10 cellular contexts compared by ENCODE assay signal in genomic region chr15:28989239-28989830, GRCh38.
DNase-seq lines count a peak whose midpoint lies in the region; ATAC-seq and TF ChIP-seq lines count a peak whose summit lies in the region.
"Had no signal": no experiment of that assay in that cellular context is flagged by ENCODE, and none has a peak within 500 bp of the region (broad histone marks: within the 10 kb centered on the region; RNA-seq: fewer than 3 reads in every experiment).

No MANE protein-coding gene starts in this region.

- H3K9me3 Mint-ChIP-seq in activated T-cell treated with anti-CD3 and anti-CD28 coated beads, Interleukin-2, amount 50 U/mL, for 4 hours = peaks cover 4% of the 10 kb centered on the region
- no peaks in the 10 kb centered on the region for H3K9me3 Mint-ChIP-seq in type B pancreatic cell

- H3K36me3 Mint-ChIP-seq in activated T-cell treated with anti-CD3 and anti-CD28 coated beads, Interleukin-2, amount 50 U/mL, for 4 hours (ENCODE audit: insufficient read depth) = no peaks in the 10 kb centered on the region
- H3K36me3 Mint-ChIP-seq in type B pancreatic cell = no peaks in the 10 kb centered on the region

- TF ChIP-seq CTCF in epithelial cell of esophagus (IDR thresholded peaks at IDR 0.05; ENCODE audit: insufficient read depth, low read depth, low read length, missing control alignments) = peak; percentile 9
- no peak for TF ChIP-seq CTCF in type B pancreatic cell (conservative IDR thresholded peaks at IDR 0.05)

- ATAC-seq in activated T-cell treated with anti-CD3 and anti-CD28 coated beads, Interleukin-2, amount 50 U/mL, for 4 hours = peak; percentile 17 to 42
- peak; percentile 66 for ATAC-seq in stimulated activated naive CD8-positive, alpha-beta T cell treated with anti-CD3 and anti-CD28 coated beads, Interleukin-15, Interleukin-2, amounts not matched to agents 100 U/mL and 50 U/mL, for 24 hours
- no peak for ATAC-seq in GM21619 (IDR thresholded peaks at IDR 0.05; ENCODE audit: unreplicated experiment)
- ATAC-seq: psoas muscle had no signal

- H3K4me3 Mint-ChIP-seq in activated T-cell treated with anti-CD3 and anti-CD28 coated beads, Interleukin-2, amount 50 U/mL, for 4 hours = no peak overlapping the region
- no peak overlapping the region for H3K4me3 Mint-ChIP-seq in type B pancreatic cell

- H3K4me1 Mint-ChIP-seq in activated T-cell treated with anti-CD3 and anti-CD28 coated beads, Interleukin-2, amount 50 U/mL, for 4 hours (ENCODE audit: low read depth) = peaks cover 39% of the 10 kb centered on the region
- H3K4me1 Mint-ChIP-seq in type B pancreatic cell (ENCODE audit: unreplicated experiment) = peaks cover 43% of the 10 kb centered on the region

- no peak for DNase-seq in activated T-cell treated with anti-CD3 and anti-CD28 coated beads, Interleukin-2, amount 50 U/mL, for 4 hours
- no peak for DNase-seq in activated T-cell treated with anti-CD3 and anti-CD28 coated beads, Interleukin-2, amount 50 U/mL, for 1 hour
- DNase-seq in RPMI8226 = peak; percentile 9
- DNase-seq in epithelial cell of esophagus (ENCODE audit: low read depth) = no peak
- DNase-seq in stimulated activated naive CD8-positive, alpha-beta T cell treated with anti-CD3 and anti-CD28 coated beads, Interleukin-15, Interleukin-2, amounts not matched to agents 100 U/mL and 50 U/mL, for 24 hours = peak; percentile 42
- DNase-seq in type B pancreatic cell (ENCODE audit: extremely low spot score, unreplicated experiment) = no peak
- no peak for DNase-seq in HPDE6-E6E7 (ENCODE audit: extremely low spot score)
- DNase-seq: NCI-H1417 treated with DMSO at 0.1 percent for 48 hours, psoas muscle had no signal

- no peak overlapping the region for H3K27ac Mint-ChIP-seq in type B pancreatic cell

- H3K27me3 Mint-ChIP-seq in activated T-cell treated with anti-CD3 and anti-CD28 coated beads, Interleukin-2, amount 50 U/mL, for 4 hours (ENCODE audit: low read depth) = no peaks in the 10 kb centered on the region
- no peaks in the 10 kb centered on the region for H3K27me3 Mint-ChIP-seq in type B pancreatic cell

- H3K4me3 ChIP-seq in epithelial cell of esophagus (ENCODE audit: low read length) = no peak overlapping the region
- H3K4me3 ChIP-seq: psoas muscle had no signal

Comparison
In these comparisons a context has a peak if more than half of its experiments do, and no peak if none do; other contexts are left out.
1. DNase-seq: peak in RPMI8226 (single experiment) and stimulated activated naive CD8-positive, alpha-beta T cell treated with anti-CD3 and anti-CD28 coated beads, Interleukin-15, Interleukin-2, amounts not matched to agents 100 U/mL and 50 U/mL, for 24 hours (single experiment); none in activated T-cell treated with anti-CD3 and anti-CD28 coated beads, Interleukin-2, amount 50 U/mL, for 4 hours (single experiment), activated T-cell treated with anti-CD3 and anti-CD28 coated beads, Interleukin-2, amount 50 U/mL, for 1 hour (single experiment), epithelial cell of esophagus (single experiment), type B pancreatic cell (single experiment) and HPDE6-E6E7 (single experiment).